15 cellular contexts compared by ENCODE assay signal in the genomic region with DNA sequence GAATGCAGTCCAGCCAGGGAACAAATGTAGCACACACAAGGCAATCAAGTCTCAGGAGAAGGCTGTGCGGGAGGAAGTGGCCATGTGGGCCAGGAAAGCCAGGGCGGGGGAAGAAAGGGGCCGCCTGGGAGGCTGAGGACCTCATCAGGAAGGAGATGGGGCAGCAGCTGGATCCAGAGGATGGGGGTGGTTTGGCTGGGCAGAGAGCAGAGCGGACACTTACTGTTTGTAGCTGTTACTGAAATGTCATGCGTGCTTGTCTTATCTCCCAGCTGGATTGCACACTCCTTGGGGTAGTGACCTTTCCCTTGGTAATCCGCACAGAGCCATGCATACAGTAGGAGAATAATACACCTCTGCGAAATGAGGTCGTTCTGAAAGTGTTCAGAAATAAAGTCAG. TPM values are rescaled to one million over a fixed set of nuclear protein-coding genes. Genes with fewer than 3 reads are reported as not detected.
DNase-seq lines count a peak whose midpoint lies in the region; ATAC-seq and TF ChIP-seq lines count a peak whose summit lies in the region.
"Had no signal": no experiment of that assay in that cellular context is flagged by ENCODE, and none has a peak within 500 bp of the region (broad histone marks: within the 10 kb centered on the region; RNA-seq: fewer than 3 reads in every experiment).

No MANE protein-coding gene starts in this region.

- no peaks in the 10 kb centered on the region for H3K4me1 ChIP-seq in psoas muscle

- peak; percentile 87 to 88 for ATAC-seq in left cardiac atrium
- peak in 1 of 4 donors; percentile 32 for ATAC-seq in psoas muscle
- ATAC-seq: CD8-positive, alpha-beta T cell; left colon; stimulated activated naive CD8-positive, alpha-beta T cell treated with anti-CD3 and anti-CD28 coated beads, Interleukin-15, Interleukin-2, amounts not matched to agents 100 U/mL and 50 U/mL, for 24 hours had no signal

- no peak overlapping the region for H3K4me3 ChIP-seq in brain microvascular endothelial cell (ENCODE audit: low read depth, low read length)
- H3K4me3 ChIP-seq in psoas muscle: no peak overlapping the region

- H3K27ac ChIP-seq in brain microvascular endothelial cell (peak overlapping the region; percentile 41), psoas muscle (no peak overlapping the region)

- no peaks in the 10 kb centered on the region for H3K9me3 ChIP-seq in psoas muscle

- H3K9me3 Mint-ChIP-seq in activated CD4-positive, alpha-beta memory T cell treated with anti-CD3 and anti-CD28 coated beads, Interleukin-2, amount 10 ng/mL, durations not matched to agents 7 days and 5 days: no peaks in the 10 kb centered on the region
- H3K9me3 Mint-ChIP-seq: CD8-positive, alpha-beta T cell; T-helper 1 cell treated with Interleukin-12 subunit alpha and Interleukin-12 subunit beta and Interleukin-4 antibody, amounts not matched to agents 30 μg/mL and 1 μg/mL, for 36 hours had no signal

- in situ Hi-C loops in brain microvascular endothelial cell (cut with HindIII; ENCODE audit: low pct_ligation_motif_present, low sequenced_read_pairs): loop anchor here (25.0 kb wide), 1 partner anchor 389 kb away; no protein-coding TSS in a partner anchor

- no peaks in the 10 kb centered on the region for H3K27me3 ChIP-seq in brain microvascular endothelial cell (replicated peaks)
- H3K27me3 ChIP-seq in psoas muscle (ENCODE audit: insufficient read depth in 3 of 3, low read length in 2 of 3): peaks cover 0 to 3% (median 0%) of the 10 kb centered on the region in 3 donors

- H3K27ac Mint-ChIP-seq in activated CD4-positive, alpha-beta memory T cell treated with anti-CD3 and anti-CD28 coated beads, Interleukin-2, amount 10 ng/mL, durations not matched to agents 7 days and 5 days: no peak overlapping the region
- H3K27ac Mint-ChIP-seq: CD8-positive, alpha-beta T cell; T-helper 1 cell treated with Interleukin-12 subunit alpha and Interleukin-12 subunit beta and Interleukin-4 antibody, amounts not matched to agents 30 μg/mL and 1 μg/mL, for 36 hours had no signal

- TF ChIP-seq CTCF in brain microvascular endothelial cell (IDR thresholded peaks at IDR 0.05; ENCODE audit: low read depth, low read length, missing control alignments): no peak
- no peak for TF ChIP-seq CTCF in psoas muscle (IDR thresholded peaks at IDR 0.05)

- no peaks in the 10 kb centered on the region for H3K4me1 Mint-ChIP-seq in activated CD4-positive, alpha-beta memory T cell treated with anti-CD3 and anti-CD28 coated beads, Interleukin-2, amount 10 ng/mL, durations not matched to agents 7 days and 5 days

- DNase-seq in GM03348 (ENCODE audit: low spot score) (peak; percentile 57), brain microvascular endothelial cell (peak; percentile 78), left cardiac atrium (peak; percentile 53), psoas muscle (peak; percentile 30 to 66), NCI-H1417 (lab: John Stamatoyannopoulos, UW) (no peak)
- DNase-seq in stimulated activated naive CD4-positive, alpha-beta T cell (lab: John Stamatoyannopoulos, UW): no peak
- no peak for DNase-seq in activated effector memory CD4-positive, alpha-beta T cell treated with Interleukin-2 at 50 U/mL for 16 hours
- DNase-seq in activated CD4-positive, alpha-beta memory T cell treated with anti-CD3 and anti-CD28 coated beads, Interleukin-2, amount 10 ng/mL, durations not matched to agents 7 days and 5 days: no peak
- DNase-seq: activated CD4-positive, alpha-beta T cell treated with anti-CD3 and anti-CD28 coated beads, Interleukin-2, amount 50 U/mL, for 48 hours; activated naive CD4-positive, alpha-beta T cell; CD8-positive, alpha-beta T cell; NCI-H2171; stimulated activated naive CD8-positive, alpha-beta T cell treated with anti-CD3 and anti-CD28 coated beads, Interleukin-15, Interleukin-2, amounts not matched to agents 100 U/mL and 50 U/mL, for 24 hours had no signal

- intact Hi-C loops in left cardiac atrium (cut with DNase I): no loop called here
- intact Hi-C loops in psoas muscle (cut with DNase I): no loop called here

- CTCF ChIA-PET in activated CD4-positive, alpha-beta memory T cell treated with anti-CD3 and anti-CD28 coated beads, Interleukin-2, amount 10 ng/mL, durations not matched to agents 7 days and 5 days (lab: Charles Lee): interaction anchor here (3.4 kb wide), 1 partner anchor 397 kb away, joined by 12 read pairs; no protein-coding TSS in a partner anchor

- H3K36me3 Mint-ChIP-seq in activated CD4-positive, alpha-beta memory T cell treated with anti-CD3 and anti-CD28 coated beads, Interleukin-2, amount 10 ng/mL, durations not matched to agents 7 days and 5 days (ENCODE audit: low read depth): no peaks in the 10 kb centered on the region
- H3K36me3 Mint-ChIP-seq: CD8-positive, alpha-beta T cell had no signal

- H3K36me3 ChIP-seq in brain microvascular endothelial cell (replicated peaks) (no peaks in the 10 kb centered on the region), psoas muscle (ENCODE audit: insufficient read depth in 1 of 2, low read depth in 1 of 2) (no peaks in the 10 kb centered on the region)

- POLR2A ChIA-PET in activated CD4-positive, alpha-beta memory T cell treated with anti-CD3 and anti-CD28 coated beads, Interleukin-2, amount 10 ng/mL, durations not matched to agents 7 days and 5 days (lab: Charles Lee): no interaction called here

- 59 to 63% (median 62%) methylated on average over 8 of the region's 8 CpGs for WGBS in psoas muscle, 3 donors

- no peak overlapping the region for H3K4me3 Mint-ChIP-seq in activated CD4-positive, alpha-beta memory T cell treated with anti-CD3 and anti-CD28 coated beads, Interleukin-2, amount 10 ng/mL, durations not matched to agents 7 days and 5 days
- H3K4me3 Mint-ChIP-seq: CD8-positive, alpha-beta T cell; T-helper 1 cell treated with Interleukin-12 subunit alpha and Interleukin-12 subunit beta and Interleukin-4 antibody, amounts not matched to agents 30 μg/mL and 1 μg/mL, for 36 hours had no signal

- peaks cover 2% of the 10 kb centered on the region for H3K27me3 Mint-ChIP-seq in activated CD4-positive, alpha-beta memory T cell treated with anti-CD3 and anti-CD28 coated beads, Interleukin-2, amount 10 ng/mL, durations not matched to agents 7 days and 5 days

RNA-seq across cellular contexts. Expression of a gene that starts 18.3 kb away (rescaled TPM):
- total RNA-seq in left cardiac atrium (10 to 100 TPM; 30.2 to 33.5 TPM), psoas muscle (10 to 100 TPM; 17.8 to 45.8 (median 19.6) TPM)
- 10 to 100 TPM; 13.5 to 20.3 (median 19.4) TPM for polyA plus RNA-seq in psoas muscle
- 10 to 100 TPM; 40.0 to 50.6 TPM for total RNA-seq in activated CD4-positive, alpha-beta memory T cell treated with anti-CD3 and anti-CD28 coated beads, Interleukin-2, amount 10 ng/mL, durations not matched to agents 7 days and 5 days

Comparison
In these comparisons a context has a peak if more than half of its experiments do, and no peak if none do; other contexts are left out.
1. DNase-seq: peak in GM03348 (single experiment), brain microvascular endothelial cell (single experiment), left cardiac atrium (single experiment) and psoas muscle (2 of 2); none in stimulated activated naive CD4-positive, alpha-beta T cell (0 of 6), NCI-H1417 (0 of 3), activated effector memory CD4-positive, alpha-beta T cell treated with Interleukin-2 at 50 U/mL for 16 hours (single experiment) and activated CD4-positive, alpha-beta memory T cell treated with anti-CD3 and anti-CD28 coated beads, Interleukin-2, amount 10 ng/mL, durations not matched to agents 7 days and 5 days (single experiment).